Comparison of ENCODE assay signal across 8 cellular contexts in the genomic region with DNA sequence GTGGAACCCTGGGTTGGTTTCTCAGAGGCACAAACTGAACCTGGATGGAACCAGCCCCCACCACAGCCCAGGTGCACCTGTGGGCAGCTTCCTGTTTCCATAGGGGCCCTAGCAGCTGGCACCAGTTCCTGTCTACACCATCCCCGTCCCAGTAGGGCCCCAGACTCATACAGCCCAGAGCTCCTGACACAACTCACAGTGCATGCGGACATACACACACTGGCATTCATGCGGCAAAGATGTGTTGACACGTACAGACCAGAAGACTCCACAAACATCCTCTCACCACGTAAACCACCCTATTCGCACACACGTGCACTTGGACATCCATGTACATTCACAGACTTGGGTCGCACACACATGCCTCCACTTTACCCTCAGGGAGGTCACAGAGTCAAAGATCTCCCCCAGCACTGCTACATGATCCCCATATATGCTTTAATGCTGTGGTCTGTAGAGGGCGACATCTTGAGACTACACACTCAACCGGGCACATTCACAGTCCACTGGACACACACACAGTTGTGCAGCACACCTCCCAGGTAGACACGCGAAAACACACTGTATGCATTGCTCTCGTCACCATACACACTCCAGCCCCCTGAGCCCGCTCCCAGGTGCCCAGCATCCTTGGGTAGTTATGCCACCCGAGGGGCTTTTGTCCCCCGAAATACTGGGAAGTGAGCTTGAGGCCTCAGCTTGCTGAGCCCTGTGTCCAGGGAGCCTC. TPM values are rescaled to one million over a fixed set of nuclear protein-coding genes. Genes with fewer than 3 reads are reported as not detected.
DNase-seq lines count a peak whose midpoint lies in the region; ATAC-seq and TF ChIP-seq lines count a peak whose summit lies in the region.

No MANE protein-coding gene starts in this region.

- peak overlapping the region; percentile 22 for H3K27ac ChIP-seq in SJSA1

- peaks cover 75% of the 10 kb centered on the region for H3K4me1 ChIP-seq in SJSA1 (replicated peaks)

- H3K4me3 ChIP-seq in SJSA1: no peak overlapping the region

- TF ChIP-seq POLR2A in GM19193 (IDR thresholded peaks at IDR 0.05; ENCODE audit: extremely low read depth, insufficient read depth, insufficient read length): peak; percentile 30

- ATAC-seq in HG03135 (IDR thresholded peaks at IDR 0.05; ENCODE audit: unreplicated experiment): peak; percentile 45
- ATAC-seq in esophagus mucosa: peak; percentile 49

- H3K9me3 ChIP-seq in SJSA1 (replicated peaks): no peaks in the 10 kb centered on the region

- no peaks in the 10 kb centered on the region for H3K27me3 ChIP-seq in SJSA1 (replicated peaks)

- DNase-seq in DMS53 (lab: John Stamatoyannopoulos, UW) (peak; percentile 98), SJSA1 (ENCODE audit: low read depth in 1 of 2, low spot score in 2 of 2) (no peak), retina (peak; percentile 80), cortex of kidney (lab: John Stamatoyannopoulos, UW) (no peak), NCI-H1105 treated with DMSO at 0.1 percent for 48 hours (lab: John Stamatoyannopoulos, UW) (no peak)

- H3K36me3 ChIP-seq in SJSA1: peaks cover 45% of the 10 kb centered on the region

RNA-seq across cellular contexts. Expression of a gene that starts 22.4 kb away (rescaled TPM):
- total RNA-seq in SJSA1 (2014; rRNA removed; shearing (Covaris generic)): 101 and 114 TPM in 2 replicates
- total RNA-seq in esophagus mucosa: 22.6 TPM

Comparison
In these comparisons a context has a peak if more than half of its experiments do, and no peak if none do; other contexts are left out.
1. DNase-seq: peak in DMS53 (single experiment) and retina (single experiment); none in SJSA1 (0 of 2), cortex of kidney (single experiment) and NCI-H1105 treated with DMSO at 0.1 percent for 48 hours (single experiment).